8 cellular contexts compared by ENCODE assay signal in the genomic region with DNA sequence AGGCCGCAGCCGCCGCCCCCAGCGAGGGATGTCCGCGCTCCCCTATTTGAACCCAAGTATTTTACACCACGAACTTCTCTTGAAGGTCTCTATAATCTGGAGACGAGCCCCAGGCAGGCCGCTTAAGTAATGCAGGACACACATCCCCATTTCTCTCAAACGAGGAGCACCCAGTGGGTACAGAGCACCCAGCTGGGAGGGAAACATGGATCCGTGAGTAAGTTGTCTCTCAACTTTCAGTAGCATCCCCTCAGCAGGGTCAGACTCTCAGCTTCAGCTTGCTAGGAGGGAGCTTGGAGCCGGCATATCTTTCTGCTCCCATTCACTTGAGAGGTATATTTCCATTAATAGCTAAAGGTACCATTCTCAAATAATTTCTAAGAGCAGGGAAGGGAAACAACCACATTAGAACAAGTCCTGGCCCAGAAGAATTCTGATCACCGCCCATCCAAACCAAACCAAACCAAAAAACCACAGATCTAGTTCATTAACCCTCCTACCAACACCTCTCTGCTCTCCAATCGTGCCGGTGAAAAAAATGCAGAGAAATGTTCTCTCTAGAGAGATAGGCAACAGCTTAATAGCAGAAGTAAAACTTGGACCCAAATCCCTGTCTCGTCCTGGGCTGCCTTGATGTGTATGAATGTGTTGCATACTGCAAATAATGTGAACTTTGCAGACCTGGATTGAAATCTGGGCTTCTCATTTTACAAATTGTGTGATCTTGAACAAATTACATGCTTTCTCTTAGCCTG. TPM values are rescaled to one million over a fixed set of nuclear protein-coding genes. Genes with fewer than 3 reads are reported as not detected.
DNase-seq lines count a peak whose midpoint lies in the region; ATAC-seq and TF ChIP-seq lines count a peak whose summit lies in the region.

No MANE protein-coding gene starts in this region.

- ATAC-seq in GM19395 (IDR thresholded peaks at IDR 0.05; ENCODE audit: unreplicated experiment) = peak; percentile 30
- no peak for ATAC-seq in activated naive CD8-positive, alpha-beta T cell treated with anti-CD3 and anti-CD28 coated beads, Interleukin-2, amount 50 U/mL, for 24 hours
- peak; percentile 47 for ATAC-seq in sciatic nerve

- peak overlapping the region; percentile 80 for H3K4me3 Mint-ChIP-seq in activated naive CD8-positive, alpha-beta T cell treated with anti-CD3 and anti-CD28 coated beads, Interleukin-2, amount 50 U/mL, for 24 hours

- no peak for TF ChIP-seq EP300 in Ishikawa (IDR thresholded peaks at IDR 0.05; ENCODE audit: borderline replicate concordance)

- H3K4me1 ChIP-seq in BE2C = no peaks in the 10 kb centered on the region; the same call in 1 of the 2 replicates

- intact Hi-C loops in sciatic nerve (cut with DNase I) = no loop called here

- H3K27me3 Mint-ChIP-seq in activated naive CD8-positive, alpha-beta T cell treated with anti-CD3 and anti-CD28 coated beads, Interleukin-2, amount 50 U/mL, for 24 hours = peaks cover 12% of the 10 kb centered on the region

- no peaks in the 10 kb centered on the region for H3K9me3 ChIP-seq in BE2C

- DNase-seq in BE2C (no peak), hepatic stellate cell (ENCODE audit: low spot score) (peak; percentile 49), sciatic nerve (ENCODE audit: low spot score) (no peak), NCI-H526 treated with DMSO at 0.1 percent for 48 hours (lab: John Stamatoyannopoulos, UW) (no peak)
- DNase-seq in activated naive CD8-positive, alpha-beta T cell treated with anti-CD3 and anti-CD28 coated beads, Interleukin-2, amount 50 U/mL, for 24 hours = no peak
- no peak for DNase-seq in activated CD4-positive, alpha-beta T cell treated with anti-CD3 and anti-CD28 coated beads, Interleukin-2, amount 50 U/mL, for 1 hour

- no peak for TF ChIP-seq RAD21 in Ishikawa (IDR thresholded peaks at IDR 0.05; ENCODE audit: low read depth)

- H3K4me3 ChIP-seq in BE2C (ENCODE audit: low read depth, low read length) = peak overlapping the region; percentile 69

- TF ChIP-seq CTCF in BE2C (IDR thresholded peaks at IDR 0.05; ENCODE audit: low read depth, low read length) = no peak

- H3K9me3 Mint-ChIP-seq in activated naive CD8-positive, alpha-beta T cell treated with anti-CD3 and anti-CD28 coated beads, Interleukin-2, amount 50 U/mL, for 24 hours = no peaks in the 10 kb centered on the region

- H3K27ac Mint-ChIP-seq in activated naive CD8-positive, alpha-beta T cell treated with anti-CD3 and anti-CD28 coated beads, Interleukin-2, amount 50 U/mL, for 24 hours = peak overlapping the region; percentile 65

- peaks cover 17% of the 10 kb centered on the region for H3K4me1 Mint-ChIP-seq in activated naive CD8-positive, alpha-beta T cell treated with anti-CD3 and anti-CD28 coated beads, Interleukin-2, amount 50 U/mL, for 24 hours

- H3K36me3 ChIP-seq in BE2C = no peaks in the 10 kb centered on the region

- H3K27me3 ChIP-seq in BE2C = peaks cover 20% of the 10 kb centered on the region

- no peaks in the 10 kb centered on the region for H3K36me3 Mint-ChIP-seq in activated naive CD8-positive, alpha-beta T cell treated with anti-CD3 and anti-CD28 coated beads, Interleukin-2, amount 50 U/mL, for 24 hours (ENCODE audit: low read depth)

TF ChIP-seq in Ishikawa, 13 proteins besides CTCF, POLR2A, EP300 and RAD21:
- TF ChIP-seq YY1 (IDR thresholded peaks at IDR 0.05; ENCODE audit: low read depth) (0 out of 2 replicates have a peak, but pooled peaks have one; percentile 31), CREB1 (IDR thresholded peaks at IDR 0.05; ENCODE audit: low read depth) (no peak)

RNA-seq across cellular contexts. Expression of a gene that starts 0.9 kb away (rescaled TPM):
- polyA plus RNA-seq in BE2C (2012; ENCODE audit: insufficient read depth, insufficient read length, low read depth) = 0.42 TPM
- total RNA-seq in sciatic nerve = 19.5 TPM
